18 cellular contexts compared by ENCODE assay signal in the genomic region with DNA sequence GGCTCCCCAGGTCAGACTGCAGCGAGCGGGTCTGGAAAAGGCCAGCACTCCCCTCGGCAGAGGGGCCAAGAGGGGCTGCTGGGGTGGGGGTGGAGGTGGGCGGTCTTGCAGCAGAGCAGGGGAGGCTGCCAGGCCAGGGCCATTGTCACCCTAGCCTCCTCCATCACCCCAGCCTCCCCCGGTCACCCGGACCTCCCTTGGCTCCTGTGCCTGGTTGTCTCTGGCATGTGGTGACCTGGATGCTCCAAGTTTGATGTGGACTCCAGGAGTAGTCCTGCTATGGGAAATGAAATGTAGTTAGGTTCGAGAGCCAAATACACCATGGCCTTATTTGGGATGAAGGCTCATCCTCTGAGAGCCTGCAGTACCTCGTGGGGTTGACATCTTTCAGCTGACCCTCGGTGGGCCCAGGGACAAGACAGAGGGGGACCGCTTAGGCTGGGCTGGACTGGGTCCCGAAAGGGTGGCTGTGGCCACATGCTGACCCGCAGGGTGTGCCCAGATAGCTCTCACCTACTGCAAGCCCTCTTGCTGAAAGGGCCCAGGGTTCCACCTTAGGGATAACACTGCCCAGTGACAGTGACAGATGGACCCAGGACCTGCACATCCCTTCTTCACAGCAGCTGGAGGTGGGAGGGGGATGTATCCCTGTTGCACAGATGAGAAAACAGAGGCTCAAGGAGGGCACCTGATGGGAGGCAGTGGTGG. TPM values are rescaled to one million over a fixed set of nuclear protein-coding genes. Genes with fewer than 3 reads are reported as not detected.
DNase-seq lines count a peak whose midpoint lies in the region; TF ChIP-seq lines count a peak whose summit lies in the region.
"Had no signal": no experiment of that assay in that cellular context is flagged by ENCODE, and none has a peak within 500 bp of the region (broad histone marks: within the 10 kb centered on the region; RNA-seq: fewer than 3 reads in every experiment).

No MANE protein-coding gene starts in this region.

- DNase-seq in MCF 10A (ENCODE audit: unreplicated experiment) (no peak), breast epithelium (ENCODE audit: low spot score in 2 of 2) (no peak), PC-9 (no peak), MM.1S (no peak), NCI-H774 (lab: John Stamatoyannopoulos, UW) (no peak), GOT3 (lab: John Stamatoyannopoulos, UW) (no peak)
- DNase-seq: COR-L47, DMS 273 treated with DMSO at 0.1 percent for 48 hours, NCI-H1417 treated with DMSO at 0.1 percent for 48 hours, NCI-H187 treated with DMSO at 0.1 percent for 48 hours, NCI-H226 had no signal

- H3K4me2 ChIP-seq in PC-9 = no peak overlapping the region
- no peak overlapping the region for H3K4me2 ChIP-seq in MM.1S (ENCODE audit: low read depth, low read length)
- H3K4me2 ChIP-seq: GM23338, KMS-11 had no signal

- H3K27me3 Mint-ChIP-seq in MCF 10A (ENCODE audit: insufficient read depth, unreplicated experiment) = peaks cover 11% of the 10 kb centered on the region

- H4K20me1 ChIP-seq in PC-9 (ENCODE audit: insufficient read depth) (no peaks in the 10 kb centered on the region), MM.1S (ENCODE audit: insufficient read depth, low read length) (no peaks in the 10 kb centered on the region)

- POLR2A ChIA-PET in MCF 10A (lab: Yijun Ruan, JAX) (no interaction called here), PC-9 (lab: Charles Lee; ENCODE audit: unreplicated experiment) (no interaction called here)

- no peaks in the 10 kb centered on the region for H3F3A ChIP-seq in PC-9 (ENCODE audit: insufficient read depth, low read depth)
- no peaks in the 10 kb centered on the region for H3F3A ChIP-seq in MM.1S (ENCODE audit: insufficient read depth, low read length)

- no peaks in the 10 kb centered on the region for H3K9me3 Mint-ChIP-seq in MCF 10A (ENCODE audit: unreplicated experiment)
- H3K9me3 Mint-ChIP-seq: CD4-positive, CD25-positive, alpha-beta regulatory T cell; GM23338 had no signal

- TF ChIP-seq POLR2A in breast epithelium (IDR thresholded peaks at IDR 0.05) = no peak

- H3K9me3 ChIP-seq in breast epithelium = no peaks in the 10 kb centered on the region
- H3K9me3 ChIP-seq in PC-9 (ENCODE audit: insufficient read depth, low read depth) = no peaks in the 10 kb centered on the region
- no peaks in the 10 kb centered on the region for H3K9me3 ChIP-seq in muscle layer of colon (ENCODE audit: low read length)
- H3K9me3 ChIP-seq in stomach smooth muscle (ENCODE audit: control insufficient read depth in 2 of 2, low read length in 2 of 2) = peaks cover 0 to 6% of the 10 kb centered on the region in 2 donors
- H3K9me3 ChIP-seq in MM.1S (replicated peaks; ENCODE audit: insufficient read depth, low read length) = no peaks in the 10 kb centered on the region
- H3K9me3 ChIP-seq: SJCRH30 had no signal

- H3K27ac Mint-ChIP-seq in MCF 10A (ENCODE audit: low read depth, unreplicated experiment) = no peak overlapping the region
- H3K27ac Mint-ChIP-seq: GM23338 had no signal

- BruUV-seq in MCF 10A (replicated peaks; lab: Mats Ljungman, UMichigan) (no TSS peak), PC-9 (replicated peaks; lab: Mats Ljungman, UMichigan) (no TSS peak)

- H3K4me1 Mint-ChIP-seq in MCF 10A (ENCODE audit: insufficient read depth, unreplicated experiment) = no peaks in the 10 kb centered on the region

- CTCF ChIA-PET in MCF 10A (lab: Yijun Ruan, JAX) (no interaction called here), PC-9 (lab: Charles Lee) (no interaction called here)

- no peak overlapping the region for H3K27ac ChIP-seq in breast epithelium
- H3K27ac ChIP-seq in PC-9 = no peak overlapping the region
- H3K27ac ChIP-seq in muscle layer of colon (ENCODE audit: low read depth, low read length) = peak overlapping the region; percentile 78
- H3K27ac ChIP-seq in stomach smooth muscle (ENCODE audit: low read length) = peak overlapping the region; percentile 70
- no peak overlapping the region for H3K27ac ChIP-seq in MM.1S (ENCODE audit: low read length)
- H3K27ac ChIP-seq: 22Rv1, KMS-11, SJCRH30 had no signal

- no peaks in the 10 kb centered on the region for H3K27me3 ChIP-seq in breast epithelium
- H3K27me3 ChIP-seq in PC-9 (ENCODE audit: insufficient read depth, low read depth) = 0 out of 2 replicates have a peak, but pooled peaks cover 5% of the 10 kb centered on the region
- H3K27me3 ChIP-seq in muscle layer of colon (ENCODE audit: control insufficient read depth in 1 of 2, insufficient read depth in 2 of 2, low read length in 2 of 2) = no peaks in the 10 kb centered on the region
- no peaks in the 10 kb centered on the region for H3K27me3 ChIP-seq in stomach smooth muscle (ENCODE audit: control insufficient read depth in 1 of 2, insufficient read depth in 2 of 2, low read length in 2 of 2)
- H3K27me3 ChIP-seq in MM.1S (replicated peaks; ENCODE audit: insufficient read depth, low read length) = peaks cover 44% of the 10 kb centered on the region
- H3K27me3 ChIP-seq: SJCRH30 had no signal

- H3K9me2 ChIP-seq in PC-9 (ENCODE audit: insufficient read depth) (no peaks in the 10 kb centered on the region), MM.1S (replicated peaks; ENCODE audit: insufficient read depth, low read length) (no peaks in the 10 kb centered on the region)

- H2AFZ ChIP-seq in PC-9 (no peak overlapping the region), MM.1S (ENCODE audit: low read length) (no peak overlapping the region)
- H2AFZ ChIP-seq: GM23338 had no signal

- intact Hi-C loops in MCF 10A (cut with micrococcal nuclease) = no loop called here
- intact Hi-C loops in breast epithelium (cut with DNase I; ENCODE audit: low total_unique reads) = no loop called here
- intact Hi-C loops in PC-9 (cut with micrococcal nuclease; ENCODE audit: unreplicated experiment) = no loop called here

- H3K4me1 ChIP-seq in breast epithelium (no peaks in the 10 kb centered on the region), PC-9 (replicated peaks; ENCODE audit: insufficient read depth) (no peaks in the 10 kb centered on the region), muscle layer of colon (ENCODE audit: insufficient read depth, low read length) (peaks cover 23% of the 10 kb centered on the region), stomach smooth muscle (ENCODE audit: control insufficient read depth, insufficient read depth, low read length) (peaks cover 23% of the 10 kb centered on the region), MM.1S (ENCODE audit: low read length) (no peaks in the 10 kb centered on the region)
- H3K4me1 ChIP-seq: SJCRH30 had no signal

- no peaks in the 10 kb centered on the region for H3K36me3 Mint-ChIP-seq in MCF 10A (ENCODE audit: insufficient read depth, unreplicated experiment)
- H3K36me3 Mint-ChIP-seq: CD4-positive, CD25-positive, alpha-beta regulatory T cell had no signal

- no peak overlapping the region for H3K4me3 Mint-ChIP-seq in MCF 10A (ENCODE audit: unreplicated experiment)
- H3K4me3 Mint-ChIP-seq: CD4-positive, CD25-positive, alpha-beta regulatory T cell; GM23338 had no signal

- H3K36me3 ChIP-seq in breast epithelium (no peaks in the 10 kb centered on the region), PC-9 (ENCODE audit: low read depth) (no peaks in the 10 kb centered on the region), muscle layer of colon (ENCODE audit: insufficient read depth, low read length) (no peaks in the 10 kb centered on the region), stomach smooth muscle (ENCODE audit: control insufficient read depth in 2 of 2, insufficient read depth in 2 of 2, low read length in 2 of 2) (no peaks in the 10 kb centered on the region), MM.1S (replicated peaks; ENCODE audit: insufficient read depth, low read length) (no peaks in the 10 kb centered on the region)
- H3K36me3 ChIP-seq: SJCRH30 had no signal

- H3K4me3 ChIP-seq in breast epithelium = no peak overlapping the region
- H3K4me3 ChIP-seq in PC-9 = no peak overlapping the region
- peak overlapping the region in 1 of 2 donors; percentile 33 for H3K4me3 ChIP-seq in muscle layer of colon (ENCODE audit: low read depth in 1 of 2, low read length in 2 of 2)
- no peak overlapping the region for H3K4me3 ChIP-seq in stomach smooth muscle (ENCODE audit: low read length in 2 of 2)
- no peak overlapping the region for H3K4me3 ChIP-seq in MM.1S (ENCODE audit: low read length)
- H3K4me3 ChIP-seq: GM23338, SJCRH30 had no signal

- H3K79me2 ChIP-seq in PC-9 (ENCODE audit: low read depth) = no peaks in the 10 kb centered on the region
- H3K79me2 ChIP-seq in MM.1S (ENCODE audit: low read length) = no peaks in the 10 kb centered on the region

- TF ChIP-seq CTCF in MCF 10A (IDR thresholded peaks at IDR 0.05; ENCODE audit: unreplicated experiment) (peak; percentile 5), breast epithelium (IDR thresholded peaks at IDR 0.05) (no peak), PC-9 (conservative IDR thresholded peaks at IDR 0.05) (0 out of 2 replicates have a peak, but pooled peaks have one; percentile 3), MM.1S (IDR thresholded peaks at IDR 0.05; ENCODE audit: low read length) (no peak)

- peak overlapping the region; percentile 25 for H3K9ac ChIP-seq in muscle layer of colon (ENCODE audit: low read length)
- no peak overlapping the region for H3K9ac ChIP-seq in stomach smooth muscle (ENCODE audit: low read length in 2 of 2)
- no peak overlapping the region for H3K9ac ChIP-seq in MM.1S (ENCODE audit: low read length)
- H3K9ac ChIP-seq: KMS-11 had no signal

RNA-seq across cellular contexts. Expression of a gene that starts 24.1 kb away (rescaled TPM):
- total RNA-seq in MCF 10A (2022) (not detected in 2 replicates), breast epithelium (not detected), PC-9 (2021) (not detected in 2 replicates)
- total RNA-seq: CD4-positive, CD25-positive, alpha-beta regulatory T cell; GM23338; SJCRH30 had no signal

RNA-seq across cellular contexts. Expression of a gene that starts 53.0 kb away (rescaled TPM):
- total RNA-seq in MCF 10A (2022) = 19.8 and 29.4 TPM in 2 replicates
- total RNA-seq in breast epithelium = 10 to 100 TPM in 2 of 3 donors, 1 to 10 TPM in 1; 9.8 to 18.4 (median 13.6) TPM
- total RNA-seq in PC-9 (2021) = 27.0 and 27.6 TPM in 2 replicates

RNA-seq across cellular contexts. Expression of a gene that starts 53.1 kb away (rescaled TPM):
- 80.2 and 96.5 TPM in 2 replicates for total RNA-seq in MCF 10A (2022)
- 10 to 100 TPM; 44.3 to 89.1 (median 51.7) TPM for total RNA-seq in breast epithelium
- 81.9 and 88.0 TPM in 2 replicates for total RNA-seq in PC-9 (2021)

RNA-seq across cellular contexts. Expression of a gene that starts 56.3 kb away (rescaled TPM):
- total RNA-seq in MCF 10A (2022) (not detected in 2 replicates), breast epithelium (10 to 100 TPM in 2 of 3 donors, 1 to 10 TPM in 1; 5.9 to 21.3 (median 12.9) TPM), PC-9 (2021) (0.35 and 0.50 TPM in 2 replicates)
- total RNA-seq: CD4-positive, CD25-positive, alpha-beta regulatory T cell had no signal

Comparison
In these comparisons a context has a peak if more than half of its experiments do, and no peak if none do; other contexts are left out.
1. CTCF ChIP-seq: peak in MCF 10A (single experiment) and PC-9 (single experiment); none in breast epithelium (0 of 3) and MM.1S (single experiment).
2. H3K27ac ChIP-seq: peak in muscle layer of colon (single experiment) and stomach smooth muscle (single experiment); none in breast epithelium (0 of 2), PC-9 (single experiment) and MM.1S (single experiment).